In genomic region chr10:100825946-100826660, GRCh38 we compare ENCODE assay signal across 9 cellular contexts.
DNase-seq lines count a peak whose midpoint lies in the region; ATAC-seq and TF ChIP-seq lines count a peak whose summit lies in the region.
"Had no signal": no experiment of that assay in that cellular context is flagged by ENCODE, and none has a peak within 500 bp of the region (broad histone marks: within the 10 kb centered on the region; RNA-seq: fewer than 3 reads in every experiment).

No MANE protein-coding gene starts in this region.

- H3K9me3 ChIP-seq in BLaER1 (peaks cover 37% of the 10 kb centered on the region), mesodermal cell (ENCODE audit: control insufficient read depth, low read length) (no peaks in the 10 kb centered on the region)

- peaks cover 34% of the 10 kb centered on the region; the same call in 1 of the 2 replicates for H4K20me1 ChIP-seq in BLaER1

- H3K36me3 Mint-ChIP-seq in T-cell: no peaks in the 10 kb centered on the region
- H3K36me3 Mint-ChIP-seq in activated naive CD4-positive, alpha-beta T cell treated with anti-CD3 and anti-CD28 coated beads, Interleukin-2, amount 50 U/mL, for 72 hours: peaks cover 5 to 9% of the 10 kb centered on the region in 2 donors

- 7 to 10% methylated on average over 13 to 29 of the region's 30 CpGs for WGBS in mesodermal cell (ENCODE audit: insufficient coverage in 2 of 2), 2 experiments

- no peak for TF ChIP-seq CTCF in GM20000 (IDR thresholded peaks at IDR 0.05; ENCODE audit: extremely low read depth, missing control alignments)

- no peaks in the 10 kb centered on the region for H3K9me3 Mint-ChIP-seq in T-cell
- H3K9me3 Mint-ChIP-seq in activated naive CD4-positive, alpha-beta T cell treated with anti-CD3 and anti-CD28 coated beads, Interleukin-2, amount 50 U/mL, for 72 hours: no peaks in the 10 kb centered on the region

- H3K4me3 Mint-ChIP-seq in T-cell: peak overlapping the region in 2 of 3 donors; percentile 13 to 89

- DNase-seq in GM20000 (ENCODE audit: low spot score) (peak; percentile 68), T-cell (no peak), RPMI8226 (no peak), NCI-H774 (lab: John Stamatoyannopoulos, UW) (no peak)
- no peak for DNase-seq in activated naive CD4-positive, alpha-beta T cell treated with anti-CD3 and anti-CD28 coated beads, Interleukin-2, amount 50 U/mL, for 72 hours (ENCODE audit: low spot score in 2 of 2)
- DNase-seq: kidney glomerular epithelial cell had no signal

- H3K36me3 ChIP-seq in BLaER1: no peaks in the 10 kb centered on the region
- no peaks in the 10 kb centered on the region for H3K36me3 ChIP-seq in mesodermal cell (ENCODE audit: control insufficient read depth, insufficient read depth, low read length)

- H3K4me1 ChIP-seq in BLaER1: peaks cover 22% of the 10 kb centered on the region; the same call in 1 of the 2 replicates
- H3K4me1 ChIP-seq in mesodermal cell (ENCODE audit: control insufficient read depth, insufficient read depth, low read length, poor library complexity, severe bottlenecking): peaks cover 29% of the 10 kb centered on the region

- POLR2A ChIA-PET in T-cell (lab: Charles Lee): no interaction called here

- CTCF ChIA-PET in T-cell (lab: Charles Lee): no interaction called here

- peaks cover 75% of the 10 kb centered on the region for H3K27me3 ChIP-seq in BLaER1

- ATAC-seq in T-cell (replicated peaks in 1 of 4): no peak
- ATAC-seq in activated naive CD4-positive, alpha-beta T cell treated with anti-CD3 and anti-CD28 coated beads, Interleukin-2, amount 50 U/mL, for 72 hours: no peak
- no peak for ATAC-seq in HG03095 (IDR thresholded peaks at IDR 0.05; ENCODE audit: unreplicated experiment)

- peaks cover 68 to 75% of the 10 kb centered on the region in 2 donors for H3K27me3 Mint-ChIP-seq in T-cell

- H3K4me1 Mint-ChIP-seq in T-cell: peaks cover 29 to 41% (median 39%) of the 10 kb centered on the region in 3 donors

- H3K27ac Mint-ChIP-seq in T-cell: no peak overlapping the region
- no peak overlapping the region for H3K27ac Mint-ChIP-seq in activated naive CD4-positive, alpha-beta T cell treated with anti-CD3 and anti-CD28 coated beads, Interleukin-2, amount 50 U/mL, for 72 hours

- no peak overlapping the region for H3K9ac ChIP-seq in BLaER1

- H3K4me2 ChIP-seq in BLaER1: peak overlapping the region; percentile 33; the same call in 1 of the 2 replicates

- H3K27ac ChIP-seq in BLaER1 (no peak overlapping the region), mesodermal cell (ENCODE audit: low read depth, low read length, severe bottlenecking) (no peak overlapping the region)

- H3K4me3 ChIP-seq in BLaER1 (no peak overlapping the region), mesodermal cell (ENCODE audit: extremely low read depth, insufficient read depth, low read length, poor library complexity, severe bottlenecking) (peak overlapping the region; percentile 1)
